Comparison of ENCODE assay signal across 1 cellular context in the genomic region with DNA sequence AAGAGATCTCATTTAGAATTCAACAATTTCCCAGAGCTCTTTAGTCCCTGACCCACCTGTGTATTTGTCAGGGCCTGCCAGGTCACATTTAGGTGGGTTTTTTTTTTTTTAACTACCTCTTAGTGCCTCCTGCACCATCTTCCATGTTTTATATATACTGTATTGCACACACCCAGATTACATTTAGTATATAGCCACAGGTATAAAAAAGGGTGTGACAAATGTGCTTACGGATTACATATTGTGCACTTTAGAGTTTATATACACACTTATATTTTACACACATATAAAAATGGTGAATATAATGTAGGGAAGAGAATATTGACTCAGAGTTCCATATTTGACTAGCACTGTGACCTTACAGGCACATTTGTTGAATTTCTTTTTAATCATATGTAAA.
TF ChIP-seq lines count a peak whose summit lies in the region.

No MANE protein-coding gene starts in this region.

TF ChIP-seq in H1, 55 proteins besides CTCF, POLR2A, EP300 and RAD21 (continued from another document):
- TF ChIP-seq MAFK (IDR thresholded peaks at IDR 0.05; ENCODE audit: low read depth, low read length) (no peak), TCF12 (IDR thresholded peaks at IDR 0.05; ENCODE audit: low read depth, low read length) (no peak), KDM4A (IDR thresholded peaks at IDR 0.05; ENCODE audit: low read depth, low read length, severe bottlenecking) (no peak)
